Comparison of ENCODE assay signal across 11 cellular contexts in genomic region chr4:80540785-80541469, GRCh38.
DNase-seq lines count a peak whose midpoint lies in the region; ATAC-seq and TF ChIP-seq lines count a peak whose summit lies in the region.
"Had no signal": no experiment of that assay in that cellular context is flagged by ENCODE, and none has a peak within 500 bp of the region (broad histone marks: within the 10 kb centered on the region; RNA-seq: fewer than 3 reads in every experiment).

No MANE protein-coding gene starts in this region.

- H3K4me1 ChIP-seq in DOHH2 (ENCODE audit: control insufficient read depth, low read length) = peaks cover 24% of the 10 kb centered on the region
- H3K4me1 ChIP-seq in upper lobe of left lung = no peaks in the 10 kb centered on the region
- H3K4me1 ChIP-seq: breast epithelium, thyroid gland had no signal

- TF ChIP-seq POLR2A in upper lobe of left lung (IDR thresholded peaks at IDR 0.05) = no peak

- H3K9me3 ChIP-seq in DOHH2 (ENCODE audit: control insufficient read depth, insufficient read depth, low read length) = peaks cover 4% of the 10 kb centered on the region; the same call in 1 of the 2 replicates
- no peaks in the 10 kb centered on the region for H3K9me3 ChIP-seq in upper lobe of left lung
- H3K9me3 ChIP-seq: breast epithelium, thyroid gland had no signal

- peaks cover 22% of the 10 kb centered on the region for H3K36me3 Mint-ChIP-seq in activated naive CD8-positive, alpha-beta T cell

- TF ChIP-seq CTCF in DOHH2 (IDR thresholded peaks at IDR 0.05; ENCODE audit: low read depth, low read length, poor library complexity, severe bottlenecking) (no peak), upper lobe of left lung (IDR thresholded peaks at IDR 0.05) (no peak)

- no peaks in the 10 kb centered on the region for H3K27me3 Mint-ChIP-seq in activated naive CD8-positive, alpha-beta T cell

- peak overlapping the region; percentile 56 for H3K27ac Mint-ChIP-seq in activated naive CD8-positive, alpha-beta T cell

- no peaks in the 10 kb centered on the region for H4K20me1 ChIP-seq in DOHH2 (ENCODE audit: control insufficient read depth, insufficient read depth, low read depth, low read length)

- H3K4me3 ChIP-seq in DOHH2 (ENCODE audit: low read length) = peak overlapping the region; percentile 26; the same call in 1 of the 2 replicates
- H3K4me3 ChIP-seq in upper lobe of left lung = no peak overlapping the region
- H3K4me3 ChIP-seq: breast epithelium, thyroid gland had no signal

- peaks cover 40% of the 10 kb centered on the region for H3K4me1 Mint-ChIP-seq in activated naive CD8-positive, alpha-beta T cell (ENCODE audit: low read depth)

- H3K4me2 ChIP-seq in DOHH2 (ENCODE audit: low read length) = peak overlapping the region; percentile 51

- no peaks in the 10 kb centered on the region for H3F3A ChIP-seq in DOHH2 (ENCODE audit: control insufficient read depth, insufficient read depth)

- H3K36me3 ChIP-seq in DOHH2 (ENCODE audit: control insufficient read depth, low read length) = peaks cover 6% of the 10 kb centered on the region; the same call in 1 of the 2 replicates
- no peaks in the 10 kb centered on the region for H3K36me3 ChIP-seq in upper lobe of left lung
- H3K36me3 ChIP-seq: breast epithelium, thyroid gland had no signal

- no peaks in the 10 kb centered on the region for H3K9me3 Mint-ChIP-seq in activated naive CD8-positive, alpha-beta T cell (ENCODE audit: low read depth)

- H3K79me2 ChIP-seq in DOHH2 (ENCODE audit: control insufficient read depth, low read length) = no peaks in the 10 kb centered on the region

- 67 to 69% methylated on average over 5 of the region's 5 CpGs for WGBS in upper lobe of left lung, 2 donors

- ATAC-seq in GM19328 (IDR thresholded peaks at IDR 0.05; ENCODE audit: unreplicated experiment) = peak; percentile 81
- ATAC-seq in HG02973 (IDR thresholded peaks at IDR 0.05; ENCODE audit: unreplicated experiment) = peak; percentile 96
- ATAC-seq in upper lobe of left lung (ENCODE audit: low FRiP score in 2 of 2) = no peak

- H3K4me3 Mint-ChIP-seq in activated naive CD8-positive, alpha-beta T cell = no peak overlapping the region

- no peaks in the 10 kb centered on the region for H3K9me2 ChIP-seq in DOHH2 (replicated peaks; ENCODE audit: control insufficient read depth, low read length)

- H3K27me3 ChIP-seq in DOHH2 (ENCODE audit: control insufficient read depth, low read length) (no peaks in the 10 kb centered on the region), upper lobe of left lung (no peaks in the 10 kb centered on the region)
- H3K27me3 ChIP-seq: breast epithelium, thyroid gland had no signal

- no peak for DNase-seq in upper lobe of left lung
- DNase-seq in COLO829 (ENCODE audit: low spot score) = no peak
- no peak for DNase-seq in NCI-H524 (lab: John Stamatoyannopoulos, UW)
- no peak for DNase-seq in globus pallidus (ENCODE audit: low spot score)
- DNase-seq: DMS53, thyroid gland had no signal

- H3K27ac ChIP-seq in DOHH2 (ENCODE audit: low read depth, low read length) = no peak overlapping the region
- H3K27ac ChIP-seq in upper lobe of left lung = no peak overlapping the region
- H3K27ac ChIP-seq: breast epithelium, thyroid gland had no signal

- no peak for TF ChIP-seq EP300 in upper lobe of left lung (IDR thresholded peaks at IDR 0.05)

Comparison
In these comparisons a context has a peak if more than half of its experiments do, and no peak if none do; other contexts are left out.
1. ATAC-seq: peak in GM19328 (single experiment) and HG02973 (single experiment); none in upper lobe of left lung (0 of 2).